Comparison of ENCODE assay signal across 18 cellular contexts in genomic region chr1:178953538-178954207, GRCh38.
A peak's percentile ranks its signal among the peaks of the same experiment; 100 is the strongest.
DNase-seq lines count a peak whose midpoint lies in the region; ATAC-seq, FAIRE-seq and TF ChIP-seq lines count a peak whose summit lies in the region.
"Had no signal": no experiment of that assay in that cellular context is flagged by ENCODE, and none has a peak within 500 bp of the region (broad histone marks: within the 10 kb centered on the region; RNA-seq: fewer than 3 reads in every experiment).

No MANE protein-coding gene starts in this region.

- ATAC-seq in esophagus mucosa: peak; percentile 31
- ATAC-seq in gastrocnemius medialis: peak; percentile 17 to 44
- ATAC-seq in activated CD8-positive, alpha-beta memory T cell treated with anti-CD3 and anti-CD28 coated beads, Interleukin-2, amount 10 ng/mL, durations not matched to agents 7 days and 5 days: no peak
- no peak for ATAC-seq in HG03520 (IDR thresholded peaks at IDR 0.05; ENCODE audit: unreplicated experiment)
- ATAC-seq: activated T-helper 17 cell treated with anti-CD3 and anti-CD28 coated beads, Interleukin-2, amount 50 U/mL, for 72 hours had no signal

- in situ Hi-C loops in gastrocnemius medialis (cut with MboI; ENCODE audit: low sequenced_read_pairs in 4 of 4): no loop called here

- intact Hi-C loops in gastrocnemius medialis (cut with DNase I; ENCODE audit: low total_unique reads): no loop called here

- H3K36me3 Mint-ChIP-seq in activated CD8-positive, alpha-beta memory T cell treated with anti-CD3 and anti-CD28 coated beads, Interleukin-2, amount 10 ng/mL, durations not matched to agents 7 days and 5 days: no peaks in the 10 kb centered on the region

- no peak overlapping the region for H3K27ac Mint-ChIP-seq in activated CD8-positive, alpha-beta memory T cell treated with anti-CD3 and anti-CD28 coated beads, Interleukin-2, amount 10 ng/mL, durations not matched to agents 7 days and 5 days
- H3K27ac Mint-ChIP-seq: activated T-helper 17 cell treated with anti-CD3 and anti-CD28 coated beads, Interleukin-2, amount 50 U/mL, for 72 hours; CD4-positive, alpha-beta T cell had no signal

- CTCF ChIA-PET in activated CD8-positive, alpha-beta memory T cell treated with anti-CD3 and anti-CD28 coated beads, Interleukin-2, amount 10 ng/mL, durations not matched to agents 7 days and 5 days (lab: Charles Lee): no interaction called here

- TF ChIP-seq CTCF in keratinocyte (optimal IDR thresholded peaks at IDR 0.05 in 1 of 3, IDR thresholded peaks at IDR 0.05 in 1 of 3, conservative IDR thresholded peaks at IDR 0.05 in 1 of 3; ENCODE audit: extremely low read depth in 1 of 3, insufficient read depth in 2 of 3, low read length in 3 of 3) (no peak), gastrocnemius medialis (IDR thresholded peaks at IDR 0.05 in 4 of 5, conservative IDR thresholded peaks at IDR 0.05 in 1 of 5) (no peak)

- no peaks in the 10 kb centered on the region for H3K9me3 Mint-ChIP-seq in activated CD8-positive, alpha-beta memory T cell treated with anti-CD3 and anti-CD28 coated beads, Interleukin-2, amount 10 ng/mL, durations not matched to agents 7 days and 5 days (ENCODE audit: low read depth)
- H3K9me3 Mint-ChIP-seq: activated T-helper 17 cell treated with anti-CD3 and anti-CD28 coated beads, Interleukin-2, amount 50 U/mL, for 72 hours; CD4-positive, alpha-beta T cell had no signal

- no peak for FAIRE-seq in keratinocyte (lab: Jason Lieb, UNC)
- FAIRE-seq: bronchial epithelial cell, GM12891 had no signal

- no peak for TF ChIP-seq POLR2A in gastrocnemius medialis (IDR thresholded peaks at IDR 0.05)

- H4K20me1 ChIP-seq in keratinocyte (ENCODE audit: control insufficient read depth, extremely low read depth, insufficient read depth, low read length): no peaks in the 10 kb centered on the region

- H3K4me3 ChIP-seq in keratinocyte (ENCODE audit: control insufficient read depth in 2 of 3, extremely low read depth in 1 of 3, insufficient read depth in 2 of 3, low read depth in 1 of 3, low read length in 3 of 3) (no peak overlapping the region), gastrocnemius medialis (no peak overlapping the region)

- H2AFZ ChIP-seq in keratinocyte (ENCODE audit: control insufficient read depth, low read length): peak overlapping the region; percentile 15

- no peaks in the 10 kb centered on the region for H3K9me1 ChIP-seq in keratinocyte (ENCODE audit: control insufficient read depth, extremely low read depth, insufficient read depth, low read length)

- H3K4me1 Mint-ChIP-seq in activated CD8-positive, alpha-beta memory T cell treated with anti-CD3 and anti-CD28 coated beads, Interleukin-2, amount 10 ng/mL, durations not matched to agents 7 days and 5 days: no peaks in the 10 kb centered on the region
- H3K4me1 Mint-ChIP-seq: activated T-helper 17 cell treated with anti-CD3 and anti-CD28 coated beads, Interleukin-2, amount 50 U/mL, for 72 hours had no signal

- peaks cover 7% of the 10 kb centered on the region for H3K27me3 ChIP-seq in keratinocyte (ENCODE audit: control insufficient read depth, extremely low read depth, insufficient read depth, low read length)
- no peaks in the 10 kb centered on the region for H3K27me3 ChIP-seq in gastrocnemius medialis

- H3K79me2 ChIP-seq in keratinocyte (ENCODE audit: control insufficient read depth, insufficient read depth, low read length): no peaks in the 10 kb centered on the region

- DNase-seq in NCI-H69 (lab: John Stamatoyannopoulos, UW) (peak; percentile 9), keratinocyte (ENCODE audit: low read depth, low spot score) (no peak), gastrocnemius medialis (peak in 1 of 2 donors; percentile 26), HuH-7.5 (ENCODE audit: low spot score) (no peak), CD1c-positive myeloid dendritic cell (ENCODE audit: extremely low spot score) (no peak)
- no peak for DNase-seq in activated CD8-positive, alpha-beta memory T cell treated with anti-CD3 and anti-CD28 coated beads, Interleukin-2, amount 10 ng/mL, durations not matched to agents 7 days and 5 days
- DNase-seq: activated CD4-positive, CD25-positive, alpha-beta regulatory T cell; CD4-positive, alpha-beta T cell; glutamatergic neuron; NCI-H82; occipital lobe; SK-N-SH; stimulated activated CD4-positive, alpha-beta T cell treated with anti-CD3 and anti-CD28 coated beads, Interleukin-1b, Interleukin-23, amount 100 ng/mL, for 48 hours had no signal

- H3K27ac ChIP-seq in keratinocyte (ENCODE audit: control insufficient read depth, insufficient read depth, low read length) (no peak overlapping the region), gastrocnemius medialis (peak overlapping the region; percentile 45 to 60 (median 53))

- dilution Hi-C loops in keratinocyte (cut with MboI; ENCODE audit: extremely low pct_ligation_motif_present, low sequenced_read_pairs): no loop called here

- no peak overlapping the region for H3K4me3 Mint-ChIP-seq in activated CD8-positive, alpha-beta memory T cell treated with anti-CD3 and anti-CD28 coated beads, Interleukin-2, amount 10 ng/mL, durations not matched to agents 7 days and 5 days
- H3K4me3 Mint-ChIP-seq: activated T-helper 17 cell treated with anti-CD3 and anti-CD28 coated beads, Interleukin-2, amount 50 U/mL, for 72 hours; CD4-positive, alpha-beta T cell had no signal

- no peak overlapping the region for H3K4me2 ChIP-seq in keratinocyte (ENCODE audit: control insufficient read depth, extremely low read depth, insufficient read depth, low read depth, low read length)
- H3K4me2 ChIP-seq: SK-N-SH had no signal

- no peaks in the 10 kb centered on the region for H3K9me3 ChIP-seq in keratinocyte (ENCODE audit: control insufficient read depth, low read depth, low read length)
- H3K9me3 ChIP-seq in gastrocnemius medialis: no peaks in the 10 kb centered on the region
- H3K9me3 ChIP-seq: SK-N-SH had no signal

- H3K9ac ChIP-seq in keratinocyte (ENCODE audit: control insufficient read depth, extremely low read depth, insufficient read depth, low read length): no peak overlapping the region
- H3K9ac ChIP-seq: SK-N-SH had no signal

- H3K4me1 ChIP-seq in keratinocyte (ENCODE audit: control insufficient read depth, extremely low read depth, insufficient read depth, low read length) (no peaks in the 10 kb centered on the region), gastrocnemius medialis (no peaks in the 10 kb centered on the region)

- H3K36me3 ChIP-seq in keratinocyte (ENCODE audit: control insufficient read depth in 2 of 2, extremely low read depth in 1 of 2, insufficient read depth in 2 of 2, low read length in 2 of 2) (no peaks in the 10 kb centered on the region), gastrocnemius medialis (no peaks in the 10 kb centered on the region)

- H3K27me3 Mint-ChIP-seq in activated CD8-positive, alpha-beta memory T cell treated with anti-CD3 and anti-CD28 coated beads, Interleukin-2, amount 10 ng/mL, durations not matched to agents 7 days and 5 days: peaks cover 14% of the 10 kb centered on the region
- H3K27me3 Mint-ChIP-seq: activated T-helper 17 cell treated with anti-CD3 and anti-CD28 coated beads, Interleukin-2, amount 50 U/mL, for 72 hours had no signal

Comparison
In these comparisons a context has a peak if more than half of its experiments do, and no peak if none do; other contexts are left out.
1. ATAC-seq: peak in esophagus mucosa (single experiment) and gastrocnemius medialis (2 of 2); none in activated CD8-positive, alpha-beta memory T cell treated with anti-CD3 and anti-CD28 coated beads, Interleukin-2, amount 10 ng/mL, durations not matched to agents 7 days and 5 days (single experiment) and HG03520 (single experiment).